In the genomic region with DNA sequence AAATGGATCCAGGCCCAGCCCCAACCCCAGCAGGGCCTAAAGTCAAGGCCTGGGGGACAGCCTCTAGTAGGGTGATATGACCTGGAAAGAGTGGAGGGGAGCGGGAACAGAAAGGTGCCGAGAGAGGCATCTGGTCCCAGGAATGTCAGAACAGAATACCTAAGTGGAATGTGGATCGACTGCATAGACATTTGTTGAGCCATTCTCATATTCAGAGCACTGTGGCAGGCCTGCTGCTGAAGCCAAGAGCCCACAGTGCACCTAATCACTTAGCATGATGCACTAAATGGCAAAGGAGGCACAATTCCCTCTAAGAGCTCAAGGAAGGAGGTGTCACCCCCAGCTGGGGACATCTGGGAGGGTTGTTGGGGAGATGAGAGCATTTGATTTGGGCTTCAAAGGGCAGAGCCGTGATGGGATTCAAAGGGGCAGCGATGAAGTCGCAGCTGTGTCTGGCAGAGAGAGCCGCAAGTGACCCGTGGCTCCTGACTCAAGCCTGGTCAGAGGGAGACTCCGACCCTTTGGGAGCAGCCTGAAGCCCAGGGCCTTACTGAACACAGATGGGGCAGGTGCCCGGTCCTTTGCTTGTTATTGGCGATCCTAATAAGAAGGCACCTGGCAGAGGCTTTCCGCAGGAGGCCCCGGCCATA, we compare ENCODE assay signal across 22 cellular contexts. TPM values are rescaled to one million over a fixed set of nuclear protein-coding genes. Genes with fewer than 3 reads are reported as not detected.
DNase-seq lines count a peak whose midpoint lies in the region; ATAC-seq and TF ChIP-seq lines count a peak whose summit lies in the region.
"Had no signal": no experiment of that assay in that cellular context is flagged by ENCODE, and none has a peak within 500 bp of the region (broad histone marks: within the 10 kb centered on the region; RNA-seq: fewer than 3 reads in every experiment).

No MANE protein-coding gene starts in this region.

- H3K9me3 ChIP-seq in mammary epithelial cell (replicated peaks; ENCODE audit: insufficient read depth, low read length) (no peaks in the 10 kb centered on the region), suprapubic skin (no peaks in the 10 kb centered on the region), left lung (no peaks in the 10 kb centered on the region), esophagus muscularis mucosa (no peaks in the 10 kb centered on the region)
- H3K9me3 ChIP-seq: pancreas, transverse colon had no signal

- H3K56ac ChIP-seq in mesendoderm (ENCODE audit: low read length): no peak overlapping the region

- peak overlapping the region; percentile 73 for H3K27ac ChIP-seq in mammary epithelial cell (ENCODE audit: insufficient read depth, low read depth, low read length)
- no peak overlapping the region for H3K27ac ChIP-seq in mesendoderm (ENCODE audit: low read depth, low read length)
- peak overlapping the region; percentile 85 for H3K27ac ChIP-seq in suprapubic skin
- H3K27ac ChIP-seq in left lung: no peak overlapping the region
- H3K27ac ChIP-seq in esophagus muscularis mucosa (replicated peaks in 1 of 4): no peak overlapping the region
- H3K27ac ChIP-seq: pancreas, VCaP had no signal

- DNase-seq in mammary epithelial cell (no peak), mesendoderm (peak; percentile 40), suprapubic skin (ENCODE audit: low spot score in 2 of 2) (no peak), NCI-H146 (lab: John Stamatoyannopoulos, UW) (no peak), left lung (no peak), esophagus muscularis mucosa (ENCODE audit: extremely low spot score) (no peak)
- DNase-seq: activated CD4-positive, alpha-beta T cell treated with anti-CD3 and anti-CD28 coated beads, Interleukin-2, amount 10 ng/mL, durations not matched to agents 7 days and 5 days; activated CD8-positive, alpha-beta memory T cell treated with anti-CD3 and anti-CD28 coated beads, Interleukin-2, amount 50 U/mL, for 4 hours; activated naive CD8-positive, alpha-beta T cell treated with anti-CD3 and anti-CD28 coated beads, Interleukin-2, amount 50 U/mL, for 24 hours; foreskin melanocyte; hippocampal formation; naive thymus-derived CD4-positive, alpha-beta T cell; NCI-H1417 treated with DMSO at 0.1 percent for 48 hours; NCI-H2171; NCI-H526 treated with DMSO at 0.1 percent for 48 hours; pancreas had no signal

- in situ Hi-C loops in mammary epithelial cell (cut with MboI; ENCODE audit: low sequenced_read_pairs in 2 of 2): no loop called here

- no peak overlapping the region for H4K8ac ChIP-seq in mesendoderm (ENCODE audit: low read depth, low read length)

- H4K5ac ChIP-seq in mesendoderm (ENCODE audit: low read length): no peak overlapping the region

- TF ChIP-seq EP300 in Ishikawa (IDR thresholded peaks at IDR 0.05; ENCODE audit: borderline replicate concordance): no peak
- TF ChIP-seq EP300 in suprapubic skin (IDR thresholded peaks at IDR 0.05): no peak
- TF ChIP-seq EP300 in esophagus muscularis mucosa (IDR thresholded peaks at IDR 0.05): no peak

- no peaks in the 10 kb centered on the region for H3K36me3 ChIP-seq in mammary epithelial cell (ENCODE audit: insufficient read depth, low read length)
- no peaks in the 10 kb centered on the region for H3K36me3 ChIP-seq in mesendoderm (ENCODE audit: control insufficient read depth, insufficient read depth, low read length)
- H3K36me3 ChIP-seq in suprapubic skin: no peaks in the 10 kb centered on the region
- no peaks in the 10 kb centered on the region for H3K36me3 ChIP-seq in left lung
- no peaks in the 10 kb centered on the region for H3K36me3 ChIP-seq in esophagus muscularis mucosa
- H3K36me3 ChIP-seq: pancreas, transverse colon had no signal

- H3K9ac ChIP-seq in mammary epithelial cell (ENCODE audit: insufficient read depth, low read length) (peak overlapping the region; percentile 50), mesendoderm (ENCODE audit: low read length) (no peak overlapping the region)

- 0 out of 2 replicates have a peak, but pooled peaks have one; percentile 9 for TF ChIP-seq RAD21 in Ishikawa (IDR thresholded peaks at IDR 0.05; ENCODE audit: low read depth)

- H3K4ac ChIP-seq in mesendoderm (ENCODE audit: low read depth, low read length): no peak overlapping the region

- H3K18ac ChIP-seq in mesendoderm (ENCODE audit: low read length): no peak overlapping the region

- no peak overlapping the region for H2BK120ac ChIP-seq in mesendoderm (ENCODE audit: low read depth, low read length)

- H3K4me1 ChIP-seq in mammary epithelial cell (ENCODE audit: insufficient read depth, low read length) (peaks cover 38% of the 10 kb centered on the region), mesendoderm (ENCODE audit: control insufficient read depth, low read depth, low read length) (peaks cover 2% of the 10 kb centered on the region), suprapubic skin (peaks cover 55% of the 10 kb centered on the region), left lung (no peaks in the 10 kb centered on the region), esophagus muscularis mucosa (peaks cover 0 to 4% (median 0%) of the 10 kb centered on the region in 4 donors)
- H3K4me1 ChIP-seq: pancreas had no signal

- no peaks in the 10 kb centered on the region for H4K20me1 ChIP-seq in mammary epithelial cell (ENCODE audit: insufficient read depth, low read length)

- TF ChIP-seq CTCF in mammary epithelial cell (conservative IDR thresholded peaks at IDR 0.05 in 1 of 2, IDR thresholded peaks at IDR 0.05 in 1 of 2; ENCODE audit: extremely low read depth in 1 of 2, insufficient read depth in 1 of 2, low read depth in 1 of 2, low read length in 2 of 2): no peak
- no peak for TF ChIP-seq CTCF in suprapubic skin (IDR thresholded peaks at IDR 0.05)
- no peak for TF ChIP-seq CTCF in left lung (IDR thresholded peaks at IDR 0.05)
- no peak for TF ChIP-seq CTCF in esophagus muscularis mucosa (IDR thresholded peaks at IDR 0.05)

- 70% methylated on average over 7 of the region's 13 CpGs for WGBS in mammary epithelial cell (ENCODE audit: low coverage, missing lambda C conversion rate)
- no CpG with 5 or more reads among the region's 13 CpGs for WGBS in mesendoderm (ENCODE audit: extremely low coverage, insufficient coverage, low lambda C conversion rate)
- 65% methylated on average over 9 of the region's 13 CpGs for WGBS in suprapubic skin
- WGBS in esophagus muscularis mucosa: 92% methylated on average over 13 of the region's 13 CpGs

- peak overlapping the region; percentile 24 for H3K4me2 ChIP-seq in mammary epithelial cell (ENCODE audit: insufficient read depth, low read depth, low read length)
- no peak overlapping the region for H3K4me2 ChIP-seq in mesendoderm (ENCODE audit: low read length)

- CTCF ChIA-PET in mammary epithelial cell (lab: Charles Lee; ENCODE audit: low non-redundant PET): no interaction called here

- H3K4me3 ChIP-seq in mammary epithelial cell (replicated peaks in 1 of 3; ENCODE audit: insufficient read depth in 1 of 3, low read depth in 2 of 3, low read length in 3 of 3) (no peak overlapping the region), mesendoderm (ENCODE audit: low read length) (no peak overlapping the region), suprapubic skin (no peak overlapping the region), left lung (no peak overlapping the region), esophagus muscularis mucosa (no peak overlapping the region)
- H3K4me3 ChIP-seq: lung, pancreas, transverse colon had no signal

- no peak overlapping the region for H2BK15ac ChIP-seq in mesendoderm (replicated peaks; ENCODE audit: low read depth)

- intact Hi-C loops in mammary epithelial cell (cut with micrococcal nuclease) (loop anchor here (1.0 to 2.0 kb wide), 2 partner anchors 7 to 14 kb away; no protein-coding TSS in a partner anchor), left lung (cut with DNase I) (no loop called here), esophagus muscularis mucosa (cut with DNase I) (no loop called here)

- TF ChIP-seq POLR2A in suprapubic skin (IDR thresholded peaks at IDR 0.05): no peak
- TF ChIP-seq POLR2A in esophagus muscularis mucosa (IDR thresholded peaks at IDR 0.05; ENCODE audit: low read depth): no peak

- H2BK5ac ChIP-seq in mesendoderm (ENCODE audit: low read length): no peak overlapping the region

- H3K79me2 ChIP-seq in mammary epithelial cell (ENCODE audit: insufficient read depth, low read length) (no peaks in the 10 kb centered on the region), mesendoderm (ENCODE audit: control insufficient read depth, insufficient read depth, low read length) (no peaks in the 10 kb centered on the region)

- H2AK5ac ChIP-seq in mesendoderm (ENCODE audit: low read length): no peak overlapping the region

- ATAC-seq in left lung: no peak
- ATAC-seq: HepG2; naive thymus-derived CD4-positive, alpha-beta T cell had no signal

- H3K23ac ChIP-seq in mesendoderm (ENCODE audit: low read length): no peak overlapping the region

- H3K27me3 ChIP-seq in mammary epithelial cell (ENCODE audit: insufficient read depth, low read length) (no peaks in the 10 kb centered on the region), mesendoderm (ENCODE audit: insufficient read depth, low read length, poor library complexity) (no peaks in the 10 kb centered on the region), suprapubic skin (no peaks in the 10 kb centered on the region), left lung (peaks cover 0 to 5% of the 10 kb centered on the region in 2 donors), esophagus muscularis mucosa (peaks cover 0 to 40% (median 0%) of the 10 kb centered on the region in 4 donors)
- H3K27me3 ChIP-seq: pancreas had no signal

- no peaks in the 10 kb centered on the region for H3K79me1 ChIP-seq in mesendoderm (ENCODE audit: low read length)

- no TSS peak for BruUV-seq in mammary epithelial cell (replicated peaks; lab: Mats Ljungman, UMichigan)

- dilution Hi-C loops in mammary epithelial cell (cut with HindIII; ENCODE audit: low sequenced_read_pairs): loop anchor here (5.0 kb wide), 1 partner anchor 83 kb away; no protein-coding TSS in a partner anchor

- H2AFZ ChIP-seq in mammary epithelial cell (ENCODE audit: low read depth, low read length): no peak overlapping the region

TF ChIP-seq in Ishikawa, 13 proteins besides CTCF, POLR2A, EP300 and RAD21 (continues in another document):
- TF ChIP-seq EGR1 (IDR thresholded peaks at IDR 0.05) (no peak), NFIC (IDR thresholded peaks at IDR 0.05) (peak; percentile 10; the same call in 1 of the 2 replicates), TAF1 (IDR thresholded peaks at IDR 0.05; ENCODE audit: low read depth) (no peak), CEBPB (IDR thresholded peaks at IDR 0.05) (no peak), FOXM1 (IDR thresholded peaks at IDR 0.05; ENCODE audit: borderline replicate concordance, low read depth) (no peak), TEAD4 (IDR thresholded peaks at IDR 0.05) (peak; percentile 88)
- TF ChIP-seq, protein P1, sequence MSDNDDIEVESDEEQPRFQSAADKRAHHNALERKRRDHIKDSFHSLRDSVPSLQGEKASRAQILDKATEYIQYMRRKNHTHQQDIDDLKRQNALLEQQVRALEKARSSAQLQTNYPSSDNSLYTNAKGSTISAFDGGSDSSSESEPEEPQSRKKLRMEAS (IDR thresholded peaks at IDR 0.05): no peak

RNA-seq across cellular contexts. Expression of gene PKP1, which starts 8.6 kb away (rescaled TPM):
- total RNA-seq in mammary epithelial cell (100 to 1,000 TPM; 102 to 201 TPM), suprapubic skin (1,000 to 10,000 TPM in 3 of 4 donors, 100 to 1,000 TPM in 1; 888 to 1,187 (median 1,096) TPM), left lung (1 to 10 TPM; 2.1 to 2.8 TPM), esophagus muscularis mucosa (1 to 10 TPM in 2 of 4 donors, under 1 TPM in 2; 0.50 to 1.9 (median 1.3) TPM)
- polyA plus RNA-seq in mammary epithelial cell: 155 TPM
- 253 TPM for polyA minus RNA-seq in mammary epithelial cell
- 0.58 TPM for polyA plus RNA-seq in mesendoderm (2013, experiment 1 of 2)
- 0.49 TPM for polyA plus RNA-seq in mesendoderm (2013, experiment 2 of 2)
- total RNA-seq: activated CD4-positive, alpha-beta T cell treated with anti-CD3 and anti-CD28 coated beads, Interleukin-2, amount 10 ng/mL, durations not matched to agents 7 days and 5 days; HepG2; HFFc6; naive thymus-derived CD4-positive, alpha-beta T cell had no signal
- polyA plus RNA-seq: HepG2; naive thymus-derived CD4-positive, alpha-beta T cell had no signal

Comparison
In these comparisons a context has a peak if more than half of its experiments do, and no peak if none do; other contexts are left out.
1. H3K27ac ChIP-seq: peak in mammary epithelial cell (single experiment) and suprapubic skin (single experiment); none in mesendoderm (single experiment), left lung (0 of 2) and esophagus muscularis mucosa (0 of 4).
2. RNA of gene PKP1, which starts 8.6 kb away (total RNA-seq): 888 to 1,187 TPM in suprapubic skin and 102 to 201 TPM in mammary epithelial cell; 2.1 to 2.8 TPM in left lung and 0.50 to 1.9 TPM in esophagus muscularis mucosa; every median in the first group is over 10 times any median in the second.